8 cellular contexts compared by ENCODE assay signal in the genomic region with DNA sequence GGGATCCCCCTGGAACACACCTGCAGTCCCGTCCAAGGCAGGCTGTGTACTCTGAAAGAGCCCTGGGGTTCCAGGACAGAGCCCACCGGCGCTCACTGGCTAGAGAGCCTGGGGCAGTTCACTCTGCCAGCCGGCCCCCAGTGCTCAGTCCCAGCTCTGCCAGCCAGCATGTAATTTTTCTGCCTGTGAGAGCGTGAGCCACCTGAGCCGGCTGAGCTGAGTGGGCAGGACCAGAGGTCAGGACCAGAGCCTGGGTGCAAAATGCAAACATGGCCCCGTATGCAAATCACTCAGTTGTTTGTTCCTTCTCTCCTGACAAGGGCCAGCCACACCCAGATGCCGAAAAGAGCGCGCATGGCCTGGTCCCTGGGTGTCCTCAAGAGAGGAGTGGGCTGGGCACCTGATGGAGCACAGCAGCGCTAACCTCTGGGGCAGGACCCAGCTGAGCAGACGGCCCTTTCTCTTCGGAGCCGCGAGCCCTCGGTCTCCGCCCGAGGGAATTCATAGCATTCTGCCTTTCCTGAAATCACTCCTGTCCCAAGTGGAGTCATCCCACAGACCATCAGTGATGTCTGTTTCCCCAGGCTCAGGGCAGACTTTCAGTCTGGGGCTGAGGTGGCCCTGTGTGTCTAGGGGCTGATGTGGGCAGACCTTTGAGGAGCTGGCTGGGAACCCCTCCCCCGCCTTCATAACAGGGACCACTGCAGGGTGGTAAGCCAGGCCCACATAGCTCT. TPM values are rescaled to one million over a fixed set of nuclear protein-coding genes. Genes with fewer than 3 reads are reported as not detected.
A peak's percentile ranks its signal among the peaks of the same experiment; 100 is the strongest.
DNase-seq lines count a peak whose midpoint lies in the region; ATAC-seq and TF ChIP-seq lines count a peak whose summit lies in the region.

No MANE protein-coding gene starts in this region.

- no peaks in the 10 kb centered on the region for H3K36me3 ChIP-seq in prostate gland

- WGBS in prostate gland = 78% methylated on average over 19 of the region's 19 CpGs

- POLR2A ChIA-PET in activated CD4-positive, alpha-beta memory T cell treated with anti-CD3 and anti-CD28 coated beads, Interleukin-2, amount 10 ng/mL, durations not matched to agents 7 days and 5 days (lab: Charles Lee) = interaction anchor here (0.8 to 15.2 kb wide), 5 partner anchors 8 to 114 kb away, joined by 3 to 141 read pairs (median 4); partner anchors contain the start of genes COPS7B and PTMA

- H3K4me3 ChIP-seq in prostate gland = no peak overlapping the region

- DNase-seq in T-helper 17 cell (no peak), prostate gland (ENCODE audit: low spot score) (no peak), C1 segment of cervical spinal cord (lab: John Stamatoyannopoulos, UW) (no peak), GDM1 (lab: John Stamatoyannopoulos, UW) (no peak), sciatic nerve (ENCODE audit: low spot score) (no peak)
- DNase-seq in activated CD4-positive, alpha-beta memory T cell treated with anti-CD3 and anti-CD28 coated beads, Interleukin-2, amount 10 ng/mL, durations not matched to agents 7 days and 5 days = no peak

- H3K27ac Mint-ChIP-seq in T-helper 17 cell = peak overlapping the region; percentile 21
- no peak overlapping the region for H3K27ac Mint-ChIP-seq in activated CD4-positive, alpha-beta memory T cell treated with anti-CD3 and anti-CD28 coated beads, Interleukin-2, amount 10 ng/mL, durations not matched to agents 7 days and 5 days

- H3K36me3 Mint-ChIP-seq in T-helper 17 cell (ENCODE audit: low read depth) = no peaks in the 10 kb centered on the region
- no peaks in the 10 kb centered on the region for H3K36me3 Mint-ChIP-seq in activated CD4-positive, alpha-beta memory T cell treated with anti-CD3 and anti-CD28 coated beads, Interleukin-2, amount 10 ng/mL, durations not matched to agents 7 days and 5 days (ENCODE audit: low read depth)

- no peak for TF ChIP-seq POLR2A in prostate gland (IDR thresholded peaks at IDR 0.05)

- ATAC-seq in GM18858 (IDR thresholded peaks at IDR 0.05; ENCODE audit: unreplicated experiment) (peak; percentile 34), HG02759 (IDR thresholded peaks at IDR 0.05; ENCODE audit: unreplicated experiment) (peak; percentile 35), T-helper 17 cell (peak; percentile 15), sciatic nerve (no peak)

- H3K27me3 ChIP-seq in prostate gland (replicated peaks; ENCODE audit: insufficient read depth) = no peaks in the 10 kb centered on the region

- H3K4me1 Mint-ChIP-seq in T-helper 17 cell = no peaks in the 10 kb centered on the region
- peaks cover 18% of the 10 kb centered on the region for H3K4me1 Mint-ChIP-seq in activated CD4-positive, alpha-beta memory T cell treated with anti-CD3 and anti-CD28 coated beads, Interleukin-2, amount 10 ng/mL, durations not matched to agents 7 days and 5 days

- peak overlapping the region; percentile 47 to 73 for H3K27ac ChIP-seq in prostate gland

- CTCF ChIA-PET in activated CD4-positive, alpha-beta memory T cell treated with anti-CD3 and anti-CD28 coated beads, Interleukin-2, amount 10 ng/mL, durations not matched to agents 7 days and 5 days (lab: Charles Lee) = interaction anchor here (0.8 to 9.8 kb wide), 8 partner anchors 11 to 73 kb away, joined by 3 to 259 read pairs (median 6); no protein-coding TSS in a partner anchor

- H3K9me3 Mint-ChIP-seq in activated CD4-positive, alpha-beta memory T cell treated with anti-CD3 and anti-CD28 coated beads, Interleukin-2, amount 10 ng/mL, durations not matched to agents 7 days and 5 days = no peaks in the 10 kb centered on the region

- no peak overlapping the region for H3K4me3 Mint-ChIP-seq in T-helper 17 cell
- H3K4me3 Mint-ChIP-seq in activated CD4-positive, alpha-beta memory T cell treated with anti-CD3 and anti-CD28 coated beads, Interleukin-2, amount 10 ng/mL, durations not matched to agents 7 days and 5 days = no peak overlapping the region

- intact Hi-C loops in prostate gland (cut with DNase I) (no loop called here), sciatic nerve (cut with DNase I) (no loop called here)

- H3K4me1 ChIP-seq in prostate gland (replicated peaks) = no peaks in the 10 kb centered on the region

- TF ChIP-seq CTCF in prostate gland (IDR thresholded peaks at IDR 0.05) = no peak

- H3K9me3 ChIP-seq in T-helper 17 cell (ENCODE audit: control insufficient read depth, low read length, poor library complexity, severe bottlenecking) = no peaks in the 10 kb centered on the region
- no peaks in the 10 kb centered on the region for H3K9me3 ChIP-seq in prostate gland

- H3K27me3 Mint-ChIP-seq in T-helper 17 cell = no peaks in the 10 kb centered on the region
- H3K27me3 Mint-ChIP-seq in activated CD4-positive, alpha-beta memory T cell treated with anti-CD3 and anti-CD28 coated beads, Interleukin-2, amount 10 ng/mL, durations not matched to agents 7 days and 5 days = no peaks in the 10 kb centered on the region

RNA-seq across cellular contexts. Expression of gene PTMA, which starts 36.5 kb away (rescaled TPM):
- total RNA-seq in T-helper 17 cell (1,000 to 10,000 TPM; 1,121 to 1,256 TPM), prostate gland (100 to 1,000 TPM; 418 to 613 TPM), sciatic nerve (779 TPM)
- 1,000 to 10,000 TPM; 1,300 to 1,326 TPM for total RNA-seq in activated CD4-positive, alpha-beta memory T cell treated with anti-CD3 and anti-CD28 coated beads, Interleukin-2, amount 10 ng/mL, durations not matched to agents 7 days and 5 days
